Comparison of ENCODE assay signal across 19 cellular contexts in the genomic region with DNA sequence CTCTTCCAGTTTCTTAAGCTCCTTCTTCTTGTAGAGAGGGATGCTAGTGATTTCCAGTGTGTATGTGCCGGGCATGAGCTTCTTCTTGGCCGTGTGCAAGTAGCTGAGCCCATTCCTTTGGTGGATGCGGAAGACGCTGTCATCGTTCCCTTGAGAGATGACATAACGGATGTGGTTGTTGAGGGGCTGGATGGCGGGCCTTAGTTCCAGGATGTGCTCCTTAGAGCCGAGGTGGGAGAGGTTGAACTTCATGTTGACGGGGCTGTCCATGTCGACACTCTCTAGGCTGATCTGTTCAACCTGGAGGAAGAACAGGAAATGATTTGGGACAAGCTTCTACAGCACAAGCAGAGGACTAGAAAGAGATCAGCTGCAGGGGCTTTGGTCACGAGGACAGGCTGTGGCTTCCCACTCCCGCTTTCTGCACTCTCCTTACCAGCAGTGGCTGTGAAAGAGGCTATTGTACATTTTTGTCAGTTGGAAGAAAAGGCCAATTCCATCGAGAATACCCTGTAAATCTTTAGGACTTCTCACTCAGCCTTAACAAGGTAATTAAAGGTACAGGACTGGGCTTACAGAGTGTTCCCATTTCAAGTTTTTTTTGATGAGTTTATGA.
"Had no signal": no experiment of that assay in that cellular context is flagged by ENCODE, and none has a peak within 500 bp of the region (broad histone marks: within the 10 kb centered on the region; RNA-seq: fewer than 3 reads in every experiment).

No MANE protein-coding gene starts in this region.

- H3K36me3 Mint-ChIP-seq: activated CD8-positive, alpha-beta memory T cell treated with anti-CD3 and anti-CD28 coated beads, Interleukin-2, amount 10 ng/mL, durations not matched to agents 7 days and 5 days; activated naive CD4-positive, alpha-beta T cell treated with anti-CD3 and anti-CD28 coated beads, Interleukin-2, amount 10 ng/mL, durations not matched to agents 7 days and 5 days; memory B cell; natural killer cell had no signal

- H3K4me3 Mint-ChIP-seq: activated CD8-positive, alpha-beta memory T cell treated with anti-CD3 and anti-CD28 coated beads, Interleukin-2, amount 10 ng/mL, durations not matched to agents 7 days and 5 days; activated naive CD4-positive, alpha-beta T cell treated with anti-CD3 and anti-CD28 coated beads, Interleukin-2, amount 10 ng/mL, durations not matched to agents 7 days and 5 days; memory B cell; natural killer cell had no signal

- H3K4me3 ChIP-seq: coronary artery, esophagus muscularis mucosa, psoas muscle, sigmoid colon, spleen, stomach, testis, upper lobe of left lung had no signal

- H3K27ac ChIP-seq: coronary artery, esophagus muscularis mucosa, foreskin keratinocyte, psoas muscle, sigmoid colon, spleen, stomach, testis, upper lobe of left lung had no signal

- H3K4me1 Mint-ChIP-seq: activated CD8-positive, alpha-beta memory T cell treated with anti-CD3 and anti-CD28 coated beads, Interleukin-2, amount 10 ng/mL, durations not matched to agents 7 days and 5 days; activated naive CD4-positive, alpha-beta T cell treated with anti-CD3 and anti-CD28 coated beads, Interleukin-2, amount 10 ng/mL, durations not matched to agents 7 days and 5 days; memory B cell; natural killer cell had no signal

- H3K36me3 ChIP-seq: sigmoid colon, spleen, stomach, upper lobe of left lung had no signal

- H3K27me3 ChIP-seq: esophagus muscularis mucosa, foreskin keratinocyte, sigmoid colon, spleen, stomach, testis, upper lobe of left lung had no signal

- DNase-seq: activated CD8-positive, alpha-beta memory T cell treated with anti-CD3 and anti-CD28 coated beads, Interleukin-2, amount 10 ng/mL, durations not matched to agents 7 days and 5 days; activated naive CD4-positive, alpha-beta T cell treated with anti-CD3 and anti-CD28 coated beads, Interleukin-2, amount 10 ng/mL, durations not matched to agents 7 days and 5 days; activated T-cell treated with anti-CD3 and anti-CD28 coated beads, Interleukin-2, amount 50 U/mL, for 1 hour; caudate nucleus; foreskin keratinocyte; natural killer cell; psoas muscle; sigmoid colon; spleen; stomach; T-helper 9 cell; testis; upper lobe of left lung had no signal

- H3K4me1 ChIP-seq: foreskin keratinocyte, spleen, upper lobe of left lung had no signal

- H3K9me3 ChIP-seq: esophagus muscularis mucosa, psoas muscle, sigmoid colon, stomach, testis, upper lobe of left lung had no signal

- H3K9me3 Mint-ChIP-seq: activated naive CD4-positive, alpha-beta T cell treated with anti-CD3 and anti-CD28 coated beads, Interleukin-2, amount 10 ng/mL, durations not matched to agents 7 days and 5 days; activated T-helper 2 cell treated with anti-CD3 and anti-CD28 coated beads, Interferon-gamma antibody, Interleukin-2, Interleukin-4, amounts not matched to agents 10 μg/mL and 5 μg/mL and 100 μg/mL, durations not matched to agents 14 hours and 24 hours and 36 hours had no signal

- H3K27ac Mint-ChIP-seq: activated CD8-positive, alpha-beta memory T cell treated with anti-CD3 and anti-CD28 coated beads, Interleukin-2, amount 10 ng/mL, durations not matched to agents 7 days and 5 days; activated naive CD4-positive, alpha-beta T cell treated with anti-CD3 and anti-CD28 coated beads, Interleukin-2, amount 10 ng/mL, durations not matched to agents 7 days and 5 days; activated T-helper 2 cell treated with anti-CD3 and anti-CD28 coated beads, Interferon-gamma antibody, Interleukin-2, Interleukin-4, amounts not matched to agents 10 μg/mL and 5 μg/mL and 100 μg/mL, durations not matched to agents 14 hours and 24 hours and 36 hours; memory B cell; natural killer cell had no signal

- H3K27me3 Mint-ChIP-seq: activated CD8-positive, alpha-beta memory T cell treated with anti-CD3 and anti-CD28 coated beads, Interleukin-2, amount 10 ng/mL, durations not matched to agents 7 days and 5 days; activated naive CD4-positive, alpha-beta T cell treated with anti-CD3 and anti-CD28 coated beads, Interleukin-2, amount 10 ng/mL, durations not matched to agents 7 days and 5 days had no signal

- ATAC-seq: activated CD4-positive, CD25-positive, alpha-beta regulatory T cell treated with anti-CD3 and anti-CD28 coated beads, Interleukin-2, amount 50 U/mL, for 24 hours; activated CD8-positive, alpha-beta memory T cell treated with anti-CD3 and anti-CD28 coated beads, Interleukin-2, amount 10 ng/mL, durations not matched to agents 7 days and 5 days; foreskin keratinocyte; left lobe of liver; natural killer cell; psoas muscle had no signal
